ENCODE assay signal across 9 cellular contexts in the genomic region with DNA sequence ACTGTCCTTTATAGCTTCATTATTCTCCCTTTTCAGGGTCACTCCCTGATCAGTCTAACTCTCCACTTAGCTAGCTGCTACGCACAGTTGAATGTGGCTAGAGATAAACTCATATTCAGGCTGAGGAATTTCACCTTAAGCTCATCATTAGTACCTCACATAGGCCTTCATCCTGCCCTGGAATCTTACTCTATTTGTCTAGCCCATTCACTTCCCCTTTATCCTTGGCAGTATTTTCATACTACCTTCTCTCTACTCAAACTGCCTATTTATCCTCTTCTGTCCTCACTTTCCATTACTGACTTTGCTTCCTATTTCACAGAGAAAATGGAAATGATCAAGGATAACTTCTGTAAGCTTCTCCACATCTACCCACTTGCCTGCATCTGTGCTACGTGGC. TPM values are rescaled to one million over a fixed set of nuclear protein-coding genes. Genes with fewer than 3 reads are reported as not detected.
"Had no signal": no experiment of that assay in that cellular context is flagged by ENCODE, and none has a peak within 500 bp of the region (broad histone marks: within the 10 kb centered on the region; RNA-seq: fewer than 3 reads in every experiment).

No MANE protein-coding gene starts in this region.

- H3K27ac ChIP-seq: GM23248 had no signal

- H3K9ac ChIP-seq: GM23248 had no signal

- H3K9me3 Mint-ChIP-seq: H9 had no signal

- FAIRE-seq: H1, H54, HTR-8/SVneo had no signal

- DNase-seq: GM23248, H9, HCEC 1CT, IMR-90, KBM-7 had no signal

- H3K4me1 Mint-ChIP-seq: H9 had no signal

- H3K4me3 Mint-ChIP-seq: H9 had no signal

- H3K27ac Mint-ChIP-seq: H9 had no signal

- H2AFZ ChIP-seq: GM23248 had no signal

- H3K4me3 ChIP-seq: GM23248 had no signal

RNA-seq across cellular contexts. Expression of a gene that starts 10.6 kb away (rescaled TPM):
- total RNA-seq: GM23248, IMR-90 had no signal
- polyA plus RNA-seq: GM23248, IMR-90 had no signal

RNA-seq across cellular contexts. Expression of a gene that starts 49.9 kb away (rescaled TPM):
- total RNA-seq: GM23248, H1, H9, HT-29, IMR-90 had no signal
- polyA plus RNA-seq: GM23248, IMR-90 had no signal
